ENCODE assay signal across 1 cellular context in genomic region chr22:24588756-24589481, GRCh38.
TF ChIP-seq lines count a peak whose summit lies in the region.

No MANE protein-coding gene starts in this region.

TF ChIP-seq in HepG2, 621 proteins besides CTCF, POLR2A, EP300 and RAD21:
- TF ChIP-seq HNRNPLL (IDR thresholded peaks at IDR 0.05; ENCODE audit: low read depth, low read length, poor library complexity, severe bottlenecking) = peak; percentile 17
- no peak for TF ChIP-seq MTF2 (CRISPR knock-in tag; IDR thresholded peaks at IDR 0.05; ENCODE audit: borderline replicate concordance)
- peak; percentile 16; the same call in 1 of the 2 replicates for TF ChIP-seq POLR2G (IDR thresholded peaks at IDR 0.05; ENCODE audit: low read depth, low read length)
- peak; percentile 63 for TF ChIP-seq AGO2 (optimal IDR thresholded peaks at IDR 0.05; ENCODE audit: low read depth, low read length)
- TF ChIP-seq, protein P1, sequence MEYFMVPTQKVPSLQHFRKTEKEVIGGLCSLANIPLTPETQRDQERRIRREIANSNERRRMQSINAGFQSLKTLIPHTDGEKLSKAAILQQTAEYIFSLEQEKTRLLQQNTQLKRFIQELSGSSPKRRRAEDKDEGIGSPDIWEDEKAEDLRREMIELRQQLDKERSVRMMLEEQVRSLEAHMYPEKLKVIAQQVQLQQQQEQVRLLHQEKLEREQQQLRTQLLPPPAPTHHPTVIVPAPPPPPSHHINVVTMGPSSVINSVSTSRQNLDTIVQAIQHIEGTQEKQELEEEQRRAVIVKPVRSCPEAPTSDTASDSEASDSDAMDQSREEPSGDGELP (IDR thresholded peaks at IDR 0.05; ENCODE audit: borderline replicate concordance, low read depth) = peak; percentile 0; the same call in 1 of the 2 replicates
- peak; percentile 17; the same call in 1 of the 2 replicates for TF ChIP-seq RBFOX2 (IDR thresholded peaks at IDR 0.05; ENCODE audit: low read depth, low read length)
- TF ChIP-seq RBM39 (IDR thresholded peaks at IDR 0.05; ENCODE audit: low read depth, low read length, poor library complexity, severe bottlenecking) = peak; percentile 39
- no peak for TF ChIP-seq ZSCAN20 (CRISPR knock-in tag; IDR thresholded peaks at IDR 0.05; ENCODE audit: borderline replicate concordance)
- 0 out of 2 replicates have a peak, but pooled peaks have one; percentile 38 for TF ChIP-seq ZNF263 (CRISPR knock-in tag; IDR thresholded peaks at IDR 0.05)
- 0 out of 2 replicates have a peak, but pooled peaks have one; percentile 55 for TF ChIP-seq FIP1L1 (IDR thresholded peaks at IDR 0.05; ENCODE audit: borderline replicate concordance, insufficient read depth, low read depth, low read length)
- no peak for TF ChIP-seq ATF3 (CRISPR knock-in tag; IDR thresholded peaks at IDR 0.05)
